Comparison of ENCODE assay signal across 31 cellular contexts in genomic region chr7:158450476-158451124, GRCh38.
DNase-seq lines count a peak whose midpoint lies in the region; ATAC-seq and TF ChIP-seq lines count a peak whose summit lies in the region.
"Had no signal": no experiment of that assay in that cellular context is flagged by ENCODE, and none has a peak within 500 bp of the region (broad histone marks: within the 10 kb centered on the region; RNA-seq: fewer than 3 reads in every experiment).

No MANE protein-coding gene starts in this region.

- H3K27me3 ChIP-seq in right cardiac atrium (ENCODE audit: control insufficient read depth, insufficient read depth) (no peaks in the 10 kb centered on the region), endodermal cell (ENCODE audit: control insufficient read depth, insufficient read depth, low read length, poor library complexity, severe bottlenecking) (no peaks in the 10 kb centered on the region), spleen (replicated peaks in 1 of 7) (peaks cover 0 to 28% (median 0%) of the 10 kb centered on the region in 7 donors)
- H3K27me3 ChIP-seq: neural progenitor cell, Peyer's patch, right lobe of liver, stomach, uterus had no signal

- H3K9me3 ChIP-seq in right cardiac atrium (ENCODE audit: control insufficient read depth, low read length), result no peaks in the 10 kb centered on the region
- peaks cover 70% of the 10 kb centered on the region for H3K9me3 ChIP-seq in endodermal cell (ENCODE audit: control insufficient read depth, low read length)
- peaks cover 0 to 4% (median 0%) of the 10 kb centered on the region in 8 donors for H3K9me3 ChIP-seq in spleen
- H3K9me3 ChIP-seq: Peyer's patch, right lobe of liver, stomach, uterus had no signal

- H3K4me1 ChIP-seq in right cardiac atrium (ENCODE audit: control insufficient read depth, insufficient read depth, low read length), result no peaks in the 10 kb centered on the region
- no peaks in the 10 kb centered on the region for H3K4me1 ChIP-seq in endodermal cell (ENCODE audit: control insufficient read depth, insufficient read depth, low read length)
- no peaks in the 10 kb centered on the region for H3K4me1 ChIP-seq in spleen
- H3K4me1 ChIP-seq: neural progenitor cell, Peyer's patch, right lobe of liver, uterus had no signal

- TF ChIP-seq CTCF in endodermal cell (conservative IDR thresholded peaks at IDR 0.05), result no peak
- TF ChIP-seq CTCF in spleen (IDR thresholded peaks at IDR 0.05 in 8 of 11, conservative IDR thresholded peaks at IDR 0.05 in 3 of 11), result no peak

- peaks cover 2% of the 10 kb centered on the region for H3K4me1 Mint-ChIP-seq in endodermal cell
- H3K4me1 Mint-ChIP-seq: activated naive CD8-positive, alpha-beta T cell treated with anti-CD3 and anti-CD28 coated beads, Interleukin-2, amount 50 U/mL, for 24 hours; CD4-positive, CD25-positive, alpha-beta regulatory T cell had no signal

- peaks cover 6% of the 10 kb centered on the region for H3K9me3 Mint-ChIP-seq in endodermal cell

- H3K36me3 Mint-ChIP-seq in endodermal cell (ENCODE audit: low read depth), result peaks cover 1% of the 10 kb centered on the region
- H3K36me3 Mint-ChIP-seq: CD4-positive, CD25-positive, alpha-beta regulatory T cell had no signal

- no peak for ATAC-seq in right cardiac atrium
- no peak for ATAC-seq in GM19395 (IDR thresholded peaks at IDR 0.05; ENCODE audit: unreplicated experiment)
- ATAC-seq in GM19324 (IDR thresholded peaks at IDR 0.05; ENCODE audit: low FRiP score, unreplicated experiment), result no peak
- ATAC-seq in GM21526 (IDR thresholded peaks at IDR 0.05; ENCODE audit: low FRiP score, unreplicated experiment), result no peak
- ATAC-seq: activated naive CD8-positive, alpha-beta T cell treated with anti-CD3 and anti-CD28 coated beads, Interleukin-2, amount 50 U/mL, for 24 hours; activated T-cell treated with anti-CD3 and anti-CD28 coated beads, Interleukin-2, amount 50 U/mL, for 72 hours; effector memory CD8-positive, alpha-beta T cell; left ventricle myocardium superior; right lobe of liver had no signal

- H3K27ac Mint-ChIP-seq in endodermal cell, result no peak overlapping the region
- H3K27ac Mint-ChIP-seq: activated naive CD8-positive, alpha-beta T cell treated with anti-CD3 and anti-CD28 coated beads, Interleukin-2, amount 50 U/mL, for 24 hours; activated T-cell treated with anti-CD3 and anti-CD28 coated beads, Interleukin-2, amount 50 U/mL, for 72 hours; CD4-positive, CD25-positive, alpha-beta regulatory T cell; effector memory CD8-positive, alpha-beta T cell; HFFc6; neural progenitor cell had no signal

- intact Hi-C loops in cardiac septum (cut with DNase I), result no loop called here
- intact Hi-C loops in right cardiac atrium (cut with DNase I), result no loop called here
- intact Hi-C loops in spleen (cut with DNase I; ENCODE audit: low total_unique reads), result no loop called here

- 80% methylated on average over 29 of the region's 29 CpGs for WGBS in right cardiac atrium
- WGBS in endodermal cell (ENCODE audit: insufficient coverage in 1 of 2, insufficient read length in 1 of 2), 2 experiments, result 86 to 92% methylated on average over 27 to 29 of the region's 29 CpGs
- WGBS in spleen, 5 donors, result 82 to 84% (median 83%) methylated on average over 29 of the region's 29 CpGs

- no peak for TF ChIP-seq POLR2A in spleen (IDR thresholded peaks at IDR 0.05)

- H3K27me3 Mint-ChIP-seq in endodermal cell (ENCODE audit: insufficient read depth), result no peaks in the 10 kb centered on the region
- H3K27me3 Mint-ChIP-seq: activated naive CD8-positive, alpha-beta T cell treated with anti-CD3 and anti-CD28 coated beads, Interleukin-2, amount 50 U/mL, for 24 hours had no signal

- DNase-seq in cardiac septum (ENCODE audit: low spot score) (peak; percentile 15), right cardiac atrium (no peak), NCI-H146 treated with DMSO at 0.1 percent for 48 hours (lab: John Stamatoyannopoulos, UW; ENCODE audit: unreplicated experiment) (peak; percentile 35), endodermal cell (peak; percentile 44), spleen (no peak)
- DNase-seq: activated CD4-positive, alpha-beta T cell treated with anti-CD3 and anti-CD28 coated beads, Interleukin-2, amount 50 U/mL, for 48 hours; activated CD4-positive, CD25-positive, alpha-beta regulatory T cell treated with anti-CD3 and anti-CD28 coated beads, Interleukin-2, amount 50 U/mL, for 72 hours; activated naive CD8-positive, alpha-beta T cell treated with anti-CD3 and anti-CD28 coated beads, Interleukin-2, amount 50 U/mL, for 24 hours; activated T-cell treated with anti-CD3 and anti-CD28 coated beads, Interleukin-2, amount 50 U/mL, for 72 hours; AML-193; CD4-positive, CD25-positive, alpha-beta regulatory T cell; cortex of kidney; effector memory CD8-positive, alpha-beta T cell; glutamatergic neuron; HFFc6; islet precursor cell; left ventricle myocardium superior; NCI-H1048; NCI-H774; right lobe of liver; SHP77 treated with DMSO at 0.1 percent for 48 hours; stimulated activated CD4-positive, alpha-beta T cell treated with anti-CD3 and anti-CD28 coated beads, Interleukin-2, amount 100 ng/mL, for 48 hours; stomach; T-helper 2 cell; uterus had no signal

- H3K4me3 ChIP-seq in right cardiac atrium (ENCODE audit: low read length) (no peak overlapping the region), endodermal cell (ENCODE audit: low read length) (no peak overlapping the region), spleen (no peak overlapping the region)
- H3K4me3 ChIP-seq: cardiac muscle cell, neural progenitor cell, Peyer's patch, right lobe of liver, stomach, uterus had no signal

- H3K36me3 ChIP-seq in endodermal cell (ENCODE audit: control insufficient read depth, insufficient read depth, low read length) (no peaks in the 10 kb centered on the region), spleen (no peaks in the 10 kb centered on the region)
- H3K36me3 ChIP-seq: cardiac muscle cell, neural progenitor cell, Peyer's patch, right lobe of liver, stomach, uterus had no signal

- no peak overlapping the region for H3K9ac ChIP-seq in endodermal cell (ENCODE audit: extremely low read depth, low read length, poor library complexity, severe bottlenecking)
- H3K9ac ChIP-seq: neural progenitor cell had no signal

- no peak overlapping the region for H3K4me3 Mint-ChIP-seq in endodermal cell
- H3K4me3 Mint-ChIP-seq: activated naive CD8-positive, alpha-beta T cell treated with anti-CD3 and anti-CD28 coated beads, Interleukin-2, amount 50 U/mL, for 24 hours; activated T-cell treated with anti-CD3 and anti-CD28 coated beads, Interleukin-2, amount 50 U/mL, for 72 hours; CD4-positive, CD25-positive, alpha-beta regulatory T cell; effector memory CD8-positive, alpha-beta T cell; HFFc6; neural progenitor cell had no signal

- H3K27ac ChIP-seq in right cardiac atrium (ENCODE audit: low read length), result no peak overlapping the region
- no peak overlapping the region for H3K27ac ChIP-seq in endodermal cell (ENCODE audit: low read depth, low read length)
- H3K27ac ChIP-seq in spleen, result no peak overlapping the region
- H3K27ac ChIP-seq: cardiac muscle cell, neural progenitor cell, Peyer's patch, right lobe of liver, stomach, uterus had no signal

Comparison
In these comparisons a context has a peak if more than half of its experiments do, and no peak if none do; other contexts are left out.
1. DNase-seq: peak in cardiac septum (single experiment), NCI-H146 treated with DMSO at 0.1 percent for 48 hours (single experiment) and endodermal cell (single experiment); none in right cardiac atrium (0 of 3) and spleen (single experiment).